In the genomic region with DNA sequence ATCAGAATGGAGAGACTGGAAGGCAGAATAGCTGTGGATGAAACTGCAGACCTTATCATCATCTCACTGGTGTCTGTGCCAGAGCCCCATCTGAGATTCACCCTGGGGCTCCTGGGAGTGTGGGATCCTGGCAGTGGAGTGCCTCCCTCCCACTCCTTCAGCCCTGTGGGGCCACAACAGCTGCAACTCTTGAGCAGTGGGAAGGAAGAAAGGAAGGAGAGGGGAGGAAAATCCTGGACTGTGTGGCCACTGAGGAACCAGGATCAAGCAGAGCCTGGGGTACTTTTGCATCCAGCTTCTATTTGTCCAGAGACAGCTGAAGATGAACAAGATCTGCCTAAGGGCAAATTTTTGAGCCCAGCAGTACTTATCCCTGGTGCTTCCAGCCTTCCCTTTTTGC, we compare ENCODE assay signal across 26 cellular contexts. TPM values are rescaled to one million over a fixed set of nuclear protein-coding genes. Genes with fewer than 3 reads are reported as not detected.
"Had no signal": no experiment of that assay in that cellular context is flagged by ENCODE, and none has a peak within 500 bp of the region (broad histone marks: within the 10 kb centered on the region; RNA-seq: fewer than 3 reads in every experiment).

No MANE protein-coding gene starts in this region.

- ATAC-seq: left ventricle myocardium superior; lower lobe of right lung; natural killer cell treated with Interleukin-12 subunit alpha and Interleukin-12 subunit beta and Interleukin-15 and Interleukin-18, amount 100 ng/mL, for 72 hours; pancreas; sciatic nerve; stimulated activated memory B cell treated with anti-CD40 and anti-IgM and Interleukin-4, amounts not matched to agents 10 μg/mL and 1 μg/mL and 100 μg/mL, for 72 hours; stimulated activated naive CD8-positive, alpha-beta T cell treated with anti-CD3 and anti-CD28 coated beads, Interleukin-15, Interleukin-2, amounts not matched to agents 100 U/mL and 50 U/mL, for 24 hours had no signal

- H3K27me3 ChIP-seq: pancreas, testis, upper lobe of left lung, uterus had no signal

- DNase-seq: dorsolateral prefrontal cortex; effector CD4-positive, alpha-beta T cell; foreskin melanocyte; glutamatergic neuron; heart right ventricle; hippocampal formation; left ventricle myocardium superior; lower lobe of right lung; naive B cell; pancreas; stimulated activated CD4-positive, alpha-beta T cell treated with anti-CD3 and anti-CD28 coated beads, Interleukin-2, amount 100 ng/mL, for 24 hours; stimulated activated CD4-positive, alpha-beta T cell treated with anti-CD3 and anti-CD28 coated beads, Interleukin-4, amount 100 ng/mL, for 4 hours; stimulated activated naive CD8-positive, alpha-beta T cell treated with anti-CD3 and anti-CD28 coated beads, Interleukin-15, Interleukin-2, amounts not matched to agents 100 U/mL and 50 U/mL, for 24 hours; substantia nigra; testis; tibial artery; upper lobe of left lung; uterus had no signal

- H3K27ac ChIP-seq: dorsolateral prefrontal cortex, epithelial cell of prostate, esophagus muscularis mucosa, heart right ventricle, lower lobe of right lung, neutrophil, pancreas, testis, tibial artery, upper lobe of left lung, uterus had no signal

- H3K9me3 ChIP-seq: esophagus muscularis mucosa, heart right ventricle, lower lobe of right lung, neutrophil, pancreas, testis, tibial artery, upper lobe of left lung, uterus had no signal

- H3K4me3 ChIP-seq: dorsolateral prefrontal cortex, esophagus muscularis mucosa, heart right ventricle, lower lobe of right lung, pancreas, testis, tibial artery, upper lobe of left lung, uterus had no signal

- H3K36me3 ChIP-seq: esophagus muscularis mucosa, heart right ventricle, lower lobe of right lung, neutrophil, pancreas, tibial artery, upper lobe of left lung, uterus had no signal

- H3K4me1 ChIP-seq: esophagus muscularis mucosa, heart right ventricle, lower lobe of right lung, pancreas, testis, tibial artery, upper lobe of left lung, uterus had no signal

RNA-seq across cellular contexts. Expression of a gene that starts 13.1 kb away (rescaled TPM):
- total RNA-seq: natural killer cell treated with Interleukin-12 subunit alpha and Interleukin-12 subunit beta and Interleukin-15 and Interleukin-18, amount 100 ng/mL, for 72 hours had no signal

RNA-seq across cellular contexts. Expression of a gene that starts 59.6 kb away (rescaled TPM):
- total RNA-seq: fibroblast of lung, neural crest cell had no signal
- polyA plus RNA-seq: fibroblast of lung had no signal
